ENCODE assay signal across 14 cellular contexts in the genomic region with DNA sequence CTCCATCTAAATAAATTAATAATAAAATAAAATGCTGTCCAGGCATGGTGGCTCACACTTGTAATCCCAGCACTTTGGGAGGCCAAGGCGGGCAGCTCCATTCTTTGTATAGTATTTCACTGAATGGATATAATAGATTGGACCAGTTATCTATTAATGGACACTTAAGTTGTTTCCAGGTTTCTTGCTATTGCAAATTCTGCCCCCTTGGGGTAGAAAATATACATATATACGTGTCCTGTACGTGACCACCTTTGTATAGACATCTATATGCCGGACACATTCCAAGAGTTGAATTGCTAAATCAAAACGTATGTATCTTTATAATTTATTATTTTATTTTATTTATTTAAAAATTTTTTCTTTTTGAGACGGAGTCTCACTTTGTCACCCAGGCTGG. TPM values are rescaled to one million over a fixed set of nuclear protein-coding genes. Genes with fewer than 3 reads are reported as not detected.
DNase-seq lines count a peak whose midpoint lies in the region; ATAC-seq and TF ChIP-seq lines count a peak whose summit lies in the region.
"Had no signal": no experiment of that assay in that cellular context is flagged by ENCODE, and none has a peak within 500 bp of the region (broad histone marks: within the 10 kb centered on the region; RNA-seq: fewer than 3 reads in every experiment).

No MANE protein-coding gene starts in this region.

- peak; percentile 51; the same call in 1 of the 2 replicates for TF ChIP-seq CTCF in HFFc6 (IDR thresholded peaks at IDR 0.05)
- peak; percentile 40 for TF ChIP-seq CTCF in neural progenitor cell (IDR thresholded peaks at IDR 0.05)

- no peak overlapping the region for H3K4me2 ChIP-seq in neural progenitor cell

- peaks cover 10% of the 10 kb centered on the region for H3K79me2 ChIP-seq in neural progenitor cell (ENCODE audit: low read depth)

- H3K36me3 Mint-ChIP-seq in HFFc6 (ENCODE audit: low read depth) (0 out of 2 replicates have a peak, but pooled peaks cover 4% of the 10 kb centered on the region), neural progenitor cell (no peaks in the 10 kb centered on the region)

- H3K9ac ChIP-seq in adipocyte (ENCODE audit: low read length) (no peak overlapping the region), neural progenitor cell (no peak overlapping the region)
- H3K9ac ChIP-seq: BLaER1 treated with 17β-estradiol and CSF1 and Interleukin-3, amounts not matched to agents 10 nM and 100 nM had no signal

- H3K4me1 Mint-ChIP-seq in HFFc6 (ENCODE audit: low read depth) (peaks cover 9% of the 10 kb centered on the region), neural progenitor cell (peaks cover 24% of the 10 kb centered on the region)

- H3K27me3 Mint-ChIP-seq in HFFc6 (ENCODE audit: insufficient read depth) (peaks cover 3% of the 10 kb centered on the region), neural progenitor cell (ENCODE audit: insufficient read depth, low read depth) (peaks cover 10% of the 10 kb centered on the region)
- H3K27me3 Mint-ChIP-seq: IgD-negative memory B cell had no signal

- no peak overlapping the region for H2AFZ ChIP-seq in neural progenitor cell (replicated peaks)

- H3K9me3 ChIP-seq in adipocyte (ENCODE audit: control insufficient read depth, low read length) (no peaks in the 10 kb centered on the region), neural progenitor cell (ENCODE audit: low read depth) (no peaks in the 10 kb centered on the region)
- H3K9me3 ChIP-seq: esophagus squamous epithelium, tibial nerve had no signal

- no peaks in the 10 kb centered on the region for H4K20me1 ChIP-seq in neural progenitor cell (ENCODE audit: low read depth)
- H4K20me1 ChIP-seq: BLaER1 treated with 17β-estradiol and CSF1 and Interleukin-3, amounts not matched to agents 10 nM and 100 nM had no signal

- H3K27me3 ChIP-seq in adipocyte (replicated peaks; ENCODE audit: control insufficient read depth, insufficient read depth, low read length): no peaks in the 10 kb centered on the region
- H3K27me3 ChIP-seq in neural progenitor cell: no peaks in the 10 kb centered on the region
- H3K27me3 ChIP-seq: BLaER1 treated with 17β-estradiol and CSF1 and Interleukin-3, amounts not matched to agents 10 nM and 100 nM; esophagus squamous epithelium; tibial nerve had no signal

- no peak for ATAC-seq in GM21447 (IDR thresholded peaks at IDR 0.05; ENCODE audit: unreplicated experiment)
- ATAC-seq in GM18858 (IDR thresholded peaks at IDR 0.05; ENCODE audit: unreplicated experiment): no peak
- ATAC-seq in GM19035 (IDR thresholded peaks at IDR 0.05; ENCODE audit: unreplicated experiment): no peak
- ATAC-seq: left ventricle myocardium superior had no signal

- no peak overlapping the region for H3K27ac Mint-ChIP-seq in HFFc6
- H3K27ac Mint-ChIP-seq in neural progenitor cell: no peak overlapping the region
- H3K27ac Mint-ChIP-seq: IgD-negative memory B cell had no signal

- H3K4me3 Mint-ChIP-seq in HFFc6 (no peak overlapping the region), neural progenitor cell (no peak overlapping the region)
- H3K4me3 Mint-ChIP-seq: IgD-negative memory B cell had no signal

- no peak overlapping the region for H3K27ac ChIP-seq in neural progenitor cell
- H3K27ac ChIP-seq: BLaER1 treated with 17β-estradiol and CSF1 and Interleukin-3, amounts not matched to agents 10 nM and 100 nM; esophagus squamous epithelium; tibial nerve had no signal

- no peak overlapping the region for H3K4me3 ChIP-seq in adipocyte (ENCODE audit: low read length)
- no peak overlapping the region for H3K4me3 ChIP-seq in neural progenitor cell
- H3K4me3 ChIP-seq: BLaER1 treated with 17β-estradiol and CSF1 and Interleukin-3, amounts not matched to agents 10 nM and 100 nM; esophagus squamous epithelium; tibial nerve had no signal

- DNase-seq in NCI-H748 (lab: John Stamatoyannopoulos, UW; ENCODE audit: unreplicated experiment) (peak; percentile 22), NCI-H748 treated with DMSO at 0.1 percent for 48 hours (lab: John Stamatoyannopoulos, UW) (no peak), HFFc6 (no peak), adipocyte (ENCODE audit: low read depth) (peak; percentile 21), neural progenitor cell (ENCODE audit: low spot score) (peak; percentile 19)
- DNase-seq: esophagus squamous epithelium; left ventricle myocardium superior; NK-92 treated with Interleukin-12 subunit alpha and Interleukin-12 subunit beta, amount 100 ng/mL, for 24 hours had no signal

- H3K9me3 Mint-ChIP-seq in HFFc6 (no peaks in the 10 kb centered on the region), neural progenitor cell (no peaks in the 10 kb centered on the region)
- H3K9me3 Mint-ChIP-seq: IgD-negative memory B cell had no signal

- H3K4me1 ChIP-seq in adipocyte (ENCODE audit: control insufficient read depth, insufficient read depth, low read length) (peaks cover 10% of the 10 kb centered on the region), neural progenitor cell (peaks cover 11% of the 10 kb centered on the region)

- H3K36me3 ChIP-seq in adipocyte (ENCODE audit: control insufficient read depth, insufficient read depth, low read length, severe bottlenecking): no peaks in the 10 kb centered on the region
- no peaks in the 10 kb centered on the region for H3K36me3 ChIP-seq in neural progenitor cell
- H3K36me3 ChIP-seq: esophagus squamous epithelium, tibial nerve had no signal

- H3F3A ChIP-seq in neural progenitor cell (ENCODE audit: low read depth): peaks cover 25% of the 10 kb centered on the region

RNA-seq across cellular contexts. Expression of a gene that starts 3.9 kb away (rescaled TPM):
- total RNA-seq in HFFc6 (2021; fragmentation: NEBNext Ultra II Directional; extraction: Animal tissue kit (Norgen Biotek cat#: 25700)): 100 to 1,000 TPM; 134 to 157 (median 144) TPM
- 64.3 and 72.8 TPM in 2 replicates for total RNA-seq in neural progenitor cell (ENCODE audit: low replicate concordance)

RNA-seq across cellular contexts. Expression of a gene that starts 28.5 kb away (rescaled TPM):
- under 1 TPM in 2 of 6 experiments, not detected in 4; 0.23 to 0.26 TPM for total RNA-seq in HFFc6 (2021; fragmentation: NEBNext Ultra II Directional; extraction: Animal tissue kit (Norgen Biotek cat#: 25700))
- not detected in 2 replicates for total RNA-seq in neural progenitor cell (ENCODE audit: low replicate concordance)
- total RNA-seq: esophagus squamous epithelium, left ventricle myocardium superior, tibial nerve had no signal

RNA-seq across cellular contexts. Expression of a gene that starts 32.9 kb away (rescaled TPM):
- under 1 TPM in 5 of 6 experiments, not detected in 1; 0.14 to 0.33 (median 0.15) TPM for total RNA-seq in HFFc6 (2021; fragmentation: NEBNext Ultra II Directional; extraction: Animal tissue kit (Norgen Biotek cat#: 25700))
- not detected in 2 replicates for total RNA-seq in neural progenitor cell (ENCODE audit: low replicate concordance)
- total RNA-seq: left ventricle myocardium superior, tibial nerve had no signal

RNA-seq across cellular contexts. Expression of a gene that starts 33.5 kb away (rescaled TPM):
- total RNA-seq in HFFc6 (2021; fragmentation: NEBNext Ultra II Directional; extraction: Animal tissue kit (Norgen Biotek cat#: 25700)): not detected
- 0.49 and 1.7 TPM in 2 replicates for total RNA-seq in neural progenitor cell (ENCODE audit: low replicate concordance)
- total RNA-seq: left ventricle myocardium superior, tibial nerve had no signal

RNA-seq across cellular contexts. Expression of a gene that starts 35.2 kb away (rescaled TPM):
- total RNA-seq in HFFc6 (2021; fragmentation: NEBNext Ultra II Directional; extraction: Animal tissue kit (Norgen Biotek cat#: 25700)): 100 to 1,000 TPM in 3 of 6 experiments, 10 to 100 TPM in 3; 95.3 to 104 (median 100.0) TPM
- total RNA-seq in neural progenitor cell (ENCODE audit: low replicate concordance): 31.7 and 32.8 TPM in 2 replicates

Comparison
In these comparisons a context has a peak if more than half of its experiments do, and no peak if none do; other contexts are left out.
1. DNase-seq: peak in NCI-H748 (single experiment), adipocyte (single experiment) and neural progenitor cell (single experiment); none in NCI-H748 treated with DMSO at 0.1 percent for 48 hours (single experiment) and HFFc6 (single experiment).